In genomic region chr3:105365171-105365535, GRCh38 we compare ENCODE assay signal across 8 cellular contexts. TPM values are rescaled to one million over a fixed set of nuclear protein-coding genes. Genes with fewer than 3 reads are reported as not detected.
A peak's percentile ranks its signal among the peaks of the same experiment; 100 is the strongest.
DNase-seq lines count a peak whose midpoint lies in the region; ATAC-seq and TF ChIP-seq lines count a peak whose summit lies in the region.

No MANE protein-coding gene starts in this region.

- H3K4me2 ChIP-seq in PC-3 (ENCODE audit: low read length): peak overlapping the region; percentile 93

- H3F3A ChIP-seq in PC-3 (ENCODE audit: low read length, unreplicated experiment): peaks cover 1% of the 10 kb centered on the region

- H3K36me3 ChIP-seq in CD8-positive, alpha-beta T cell (ENCODE audit: insufficient read depth, low read length): no peaks in the 10 kb centered on the region
- H3K36me3 ChIP-seq in PC-3 (ENCODE audit: low read depth, low read length) (no peaks in the 10 kb centered on the region), endodermal cell (ENCODE audit: control insufficient read depth, insufficient read depth, low read length) (no peaks in the 10 kb centered on the region)

- intact Hi-C loops in CD8-positive, alpha-beta T cell (cut with DNase I, micrococcal nuclease): loop anchor here in 1 of 2 experiments (5.0 to 10.0 kb wide), 3 partner anchors 382 to 810 kb away; no protein-coding TSS in a partner anchor
- intact Hi-C loops in PC-3 (cut with micrococcal nuclease): loop anchor here (2.0 to 10.0 kb wide), 6 partner anchors 158 to 1752 kb away; no protein-coding TSS in a partner anchor

- no peaks in the 10 kb centered on the region for H3K9me3 Mint-ChIP-seq in CD8-positive, alpha-beta T cell
- H3K9me3 Mint-ChIP-seq in endodermal cell (no peaks in the 10 kb centered on the region), nephron progenitor cell (no peaks in the 10 kb centered on the region)

- peak overlapping the region; percentile 72 for H2AFZ ChIP-seq in PC-3 (ENCODE audit: low read length)

- peaks cover 20% of the 10 kb centered on the region for H3K4me1 ChIP-seq in CD8-positive, alpha-beta T cell (ENCODE audit: insufficient read depth, low read length)
- H3K4me1 ChIP-seq in PC-3 (ENCODE audit: insufficient read depth, low read length) (peaks cover 52% of the 10 kb centered on the region), endodermal cell (ENCODE audit: control insufficient read depth, insufficient read depth, low read length) (no peaks in the 10 kb centered on the region)

- H4K20me1 ChIP-seq in PC-3 (ENCODE audit: low read length): peaks cover 4% of the 10 kb centered on the region; the same call in 1 of the 2 replicates

- peaks cover 40% of the 10 kb centered on the region for H3K79me2 ChIP-seq in PC-3 (ENCODE audit: low read length)

- no peaks in the 10 kb centered on the region for H3K9me3 ChIP-seq in CD8-positive, alpha-beta T cell (ENCODE audit: low read length)
- H3K9me3 ChIP-seq in PC-3 (ENCODE audit: low read length): no peaks in the 10 kb centered on the region
- H3K9me3 ChIP-seq in endodermal cell (ENCODE audit: control insufficient read depth, low read length): no peaks in the 10 kb centered on the region

- no peak for DNase-seq in CD8-positive, alpha-beta T cell
- DNase-seq in PC-3 (peak; percentile 74), endodermal cell (no peak), nephron progenitor cell (no peak), NCI-H1694 treated with DMSO at 0.1 percent for 48 hours (lab: John Stamatoyannopoulos, UW) (no peak), GM19238 (ENCODE audit: insufficient read length, low spot score) (no peak), KBM-7 (no peak), NCI-H1105 (lab: John Stamatoyannopoulos, UW) (no peak)

- peaks cover 7% of the 10 kb centered on the region for H3K36me3 Mint-ChIP-seq in CD8-positive, alpha-beta T cell
- no peaks in the 10 kb centered on the region for H3K36me3 Mint-ChIP-seq in endodermal cell (ENCODE audit: low read depth)
- H3K36me3 Mint-ChIP-seq in nephron progenitor cell (ENCODE audit: low read depth): no peaks in the 10 kb centered on the region

- no peak overlapping the region for H3K27ac Mint-ChIP-seq in CD8-positive, alpha-beta T cell
- no peak overlapping the region for H3K27ac Mint-ChIP-seq in endodermal cell
- H3K27ac Mint-ChIP-seq in nephron progenitor cell: no peak overlapping the region

- H3K27me3 ChIP-seq in CD8-positive, alpha-beta T cell (ENCODE audit: insufficient read depth, low read length): peaks cover 4% of the 10 kb centered on the region
- no peaks in the 10 kb centered on the region for H3K27me3 ChIP-seq in PC-3 (ENCODE audit: low read length)
- H3K27me3 ChIP-seq in endodermal cell (ENCODE audit: control insufficient read depth, insufficient read depth, low read length, poor library complexity, severe bottlenecking): peaks cover 12% of the 10 kb centered on the region

- no TSS peak for BruUV-seq in PC-3 (replicated peaks; lab: Mats Ljungman, UMichigan)

- POLR2A ChIA-PET in CD8-positive, alpha-beta T cell (lab: Charles Lee): interaction anchor here (1.0 kb wide), 1 partner anchor 12 kb away, joined by 3 read pairs; no protein-coding TSS in a partner anchor
- POLR2A ChIA-PET in PC-3 (lab: Charles Lee; ENCODE audit: unreplicated experiment): interaction anchor here (0.7 kb wide), 1 partner anchor 10 kb away, joined by 9 read pairs; no protein-coding TSS in a partner anchor

- H3K9me2 ChIP-seq in PC-3 (replicated peaks; ENCODE audit: low read length): no peaks in the 10 kb centered on the region

- CTCF ChIA-PET in CD8-positive, alpha-beta T cell (lab: Charles Lee): no interaction called here
- CTCF ChIA-PET in PC-3 (lab: Charles Lee): interaction anchor here (0.6 to 0.7 kb wide), 4 partner anchors 10 to 469 kb away, joined by 3 to 4 read pairs (median 3); no protein-coding TSS in a partner anchor

- peak overlapping the region; percentile 90 for H3K9ac ChIP-seq in PC-3 (ENCODE audit: low read length)
- no peak overlapping the region for H3K9ac ChIP-seq in endodermal cell (ENCODE audit: extremely low read depth, low read length, poor library complexity, severe bottlenecking)

- H3K4me3 Mint-ChIP-seq in CD8-positive, alpha-beta T cell: peak overlapping the region; percentile 5
- H3K4me3 Mint-ChIP-seq in endodermal cell (peak overlapping the region; percentile 72), nephron progenitor cell (peak overlapping the region; percentile 95)

- WGBS in endodermal cell (ENCODE audit: insufficient coverage in 1 of 2, insufficient read length in 1 of 2), 2 experiments: 38% methylated on average over 1 of the region's 1 CpG

- H3K27me3 Mint-ChIP-seq in CD8-positive, alpha-beta T cell (ENCODE audit: low read depth): peaks cover 12% of the 10 kb centered on the region
- H3K27me3 Mint-ChIP-seq in endodermal cell (ENCODE audit: insufficient read depth) (peaks cover 41% of the 10 kb centered on the region), nephron progenitor cell (ENCODE audit: low read depth, poor library complexity) (peaks cover 21% of the 10 kb centered on the region)

- in situ Hi-C loops in KBM-7 (cut with MboI; ENCODE audit: low pct_unique_long_range_greater_than_20kb, low sequenced_read_pairs): no loop called here

- peaks cover 32% of the 10 kb centered on the region for H3K4me1 Mint-ChIP-seq in CD8-positive, alpha-beta T cell (ENCODE audit: low read depth)
- H3K4me1 Mint-ChIP-seq in endodermal cell: peaks cover 13% of the 10 kb centered on the region
- H3K4me1 Mint-ChIP-seq in nephron progenitor cell: peaks cover 40% of the 10 kb centered on the region

- H3K4me3 ChIP-seq in CD8-positive, alpha-beta T cell (ENCODE audit: low read depth, low read length): no peak overlapping the region
- H3K4me3 ChIP-seq in PC-3 (ENCODE audit: low read length) (peak overlapping the region; percentile 83), endodermal cell (ENCODE audit: low read length) (peak overlapping the region; percentile 91)

- ATAC-seq in CD8-positive, alpha-beta T cell: no peak
- ATAC-seq in PC-3: no peak

- no peak overlapping the region for H3K27ac ChIP-seq in CD8-positive, alpha-beta T cell (ENCODE audit: low read depth, low read length)
- peak overlapping the region; percentile 96 for H3K27ac ChIP-seq in PC-3 (ENCODE audit: low read length)
- H3K27ac ChIP-seq in endodermal cell (ENCODE audit: low read depth, low read length): no peak overlapping the region

- TF ChIP-seq CTCF in CD8-positive, alpha-beta T cell (IDR thresholded peaks at IDR 0.05): no peak
- TF ChIP-seq CTCF in PC-3 (conservative IDR thresholded peaks at IDR 0.05; ENCODE audit: low read depth, low read length) (no peak), endodermal cell (conservative IDR thresholded peaks at IDR 0.05) (no peak), nephron progenitor cell (IDR thresholded peaks at IDR 0.05) (no peak)

RNA-seq across cellular contexts. Expression of gene ALCAM, which starts 1.6 kb away (rescaled TPM):
- 1 to 10 TPM; 2.9 TPM for total RNA-seq in CD8-positive, alpha-beta T cell
- total RNA-seq in PC-3 (2014; rRNA removed) (168 and 169 TPM in 2 replicates), endodermal cell (10 to 100 TPM; 19.3 to 36.5 TPM)
- 29.6 TPM for polyA plus RNA-seq in endodermal cell (2013, experiment 1 of 2)
- 33.7 TPM for polyA plus RNA-seq in endodermal cell (2013, experiment 2 of 2)

Comparison
In these comparisons a context has a peak if more than half of its experiments do, and no peak if none do; other contexts are left out.
1. H3K4me3 Mint-ChIP-seq: peak in every context shown above with its lines; median percentile 95 in nephron progenitor cell; 72 in endodermal cell; 5 in CD8-positive, alpha-beta T cell.
2. RNA of gene ALCAM, which starts 1.6 kb away (total RNA-seq): 168 to 169 TPM in PC-3 and 19.3 to 36.5 TPM in endodermal cell; 2.9 TPM in CD8-positive, alpha-beta T cell; every median in the first group is over 4 times any median in the second.